In genomic region chr6:31862344-31863235, GRCh38 we compare ENCODE assay signal across 8 cellular contexts. TPM values are rescaled to one million over a fixed set of nuclear protein-coding genes. Genes with fewer than 3 reads are reported as not detected.
DNase-seq lines count a peak whose midpoint lies in the region; ATAC-seq, FAIRE-seq and TF ChIP-seq lines count a peak whose summit lies in the region.

TSS of gene NEU1 (minus strand) at chr6:31862821. CDS start at chr6:31862776, 45 bp downstream.

- no peak for TF ChIP-seq CTCF in astrocyte (IDR thresholded peaks at IDR 0.05; ENCODE audit: insufficient read depth, low read depth, low read length)
- TF ChIP-seq CTCF in uterus (IDR thresholded peaks at IDR 0.05): peak in 2 of 4 experiments; percentile 2 to 17

- peak within 1 kb of the TSS; percentile 95 for H3K4me2 ChIP-seq in astrocyte (ENCODE audit: low read length)

- peak within 1 kb of the TSS; percentile 87 for H3K9ac ChIP-seq in astrocyte (ENCODE audit: low read length)

- DNase-seq in NCI-H2029 (lab: John Stamatoyannopoulos, UW): peak; percentile 100
- peak; percentile 100 for DNase-seq in T-helper 22 cell (ENCODE audit: low read depth)
- DNase-seq in astrocyte (ENCODE audit: low read depth): peak; percentile 100
- peak; percentile 100 for DNase-seq in right cardiac atrium
- peak; percentile 100 for DNase-seq in pulmonary artery endothelial cell (ENCODE audit: low read depth, low spot score)
- peak; percentile 99 to 100 for DNase-seq in uterus

- H3K27me3 ChIP-seq in astrocyte (ENCODE audit: insufficient read depth, low read length) (no peaks in the 10 kb centered on the region), right cardiac atrium (ENCODE audit: control insufficient read depth, insufficient read depth) (no peaks in the 10 kb centered on the region), uterus (no peaks in the 10 kb centered on the region)

- H3K36me3 ChIP-seq in astrocyte (ENCODE audit: insufficient read depth, low read length) (peaks cover 4% of the 10 kb centered on the region), uterus (no peaks in the 10 kb centered on the region)

- intact Hi-C loops in right cardiac atrium (cut with DNase I): loop anchor here in 1 of 4 donors (10.0 kb wide), 1 partner anchor 178 kb away; the partner anchor contains the start of gene LY6G5C
- intact Hi-C loops in uterus (cut with DNase I; ENCODE audit: low total_unique reads): no loop called here

- peak within 1 kb of the TSS; percentile 84 for H3K4me3 ChIP-seq in astrocyte (ENCODE audit: insufficient read depth, low read depth, low read length)
- H3K4me3 ChIP-seq in right cardiac atrium (ENCODE audit: low read length): peak within 1 kb of the TSS; percentile 85
- peak within 1 kb of the TSS; percentile 67 to 90 for H3K4me3 ChIP-seq in uterus

- H3K27ac ChIP-seq in astrocyte (ENCODE audit: low read depth, low read length): peak within 1 kb of the TSS; percentile 81
- H3K27ac ChIP-seq in right cardiac atrium (ENCODE audit: low read length): peak within 1 kb of the TSS; percentile 86
- peak within 1 kb of the TSS; percentile 92 to 95 for H3K27ac ChIP-seq in uterus

- H3K36me3 Mint-ChIP-seq in astrocyte (ENCODE audit: low read depth, unreplicated experiment): peaks cover 11% of the 10 kb centered on the region

- peaks cover 13% of the 10 kb centered on the region for H3K79me2 ChIP-seq in astrocyte (ENCODE audit: insufficient read depth, low read length)

- no peaks in the 10 kb centered on the region for H3K27me3 Mint-ChIP-seq in astrocyte (ENCODE audit: low read depth, unreplicated experiment)

- peak; percentile 52 for FAIRE-seq in astrocyte (lab: Jason Lieb, UNC)

- H3K9me3 ChIP-seq in astrocyte (ENCODE audit: insufficient read depth, low read depth, low read length) (no peaks in the 10 kb centered on the region), right cardiac atrium (ENCODE audit: control insufficient read depth, low read length) (no peaks in the 10 kb centered on the region), uterus (no peaks in the 10 kb centered on the region)

- H3K4me3 Mint-ChIP-seq in astrocyte (ENCODE audit: unreplicated experiment): peak within 1 kb of the TSS; percentile 95

- ATAC-seq in GM18505 (IDR thresholded peaks at IDR 0.05; ENCODE audit: unreplicated experiment): peak; percentile 88
- ATAC-seq in HG02973 (IDR thresholded peaks at IDR 0.05; ENCODE audit: unreplicated experiment): peak; percentile 75
- peak; percentile 98 for ATAC-seq in right cardiac atrium

- peak within 1 kb of the TSS; percentile 95 for H3K27ac Mint-ChIP-seq in astrocyte (ENCODE audit: unreplicated experiment)

- H3K4me1 ChIP-seq in astrocyte (ENCODE audit: insufficient read depth, low read length): peaks cover 7% of the 10 kb centered on the region
- peaks cover 2% of the 10 kb centered on the region for H3K4me1 ChIP-seq in right cardiac atrium (ENCODE audit: control insufficient read depth, insufficient read depth, low read length)
- H3K4me1 ChIP-seq in uterus: peaks cover 0 to 4% of the 10 kb centered on the region in 2 donors

- H3K9me3 Mint-ChIP-seq in astrocyte (ENCODE audit: unreplicated experiment): no peaks in the 10 kb centered on the region

- under 1% methylated on average over 64 of the region's 64 CpGs for WGBS in right cardiac atrium

- TF ChIP-seq POLR2A in GM18505 (IDR thresholded peaks at IDR 0.05; ENCODE audit: borderline replicate concordance, extremely low read depth, insufficient read depth, insufficient read length) (peak; percentile 100), uterus (IDR thresholded peaks at IDR 0.05) (peak; percentile 97 to 98)

- H3K4me1 Mint-ChIP-seq in astrocyte (ENCODE audit: low read depth, unreplicated experiment): peaks cover 7% of the 10 kb centered on the region

- H4K20me1 ChIP-seq in astrocyte (ENCODE audit: insufficient read depth, low read length): peaks cover 10% of the 10 kb centered on the region

- peak within 1 kb of the TSS; percentile 90 for H2AFZ ChIP-seq in astrocyte (ENCODE audit: low read depth, low read length)

RNA-seq across cellular contexts. Expression of gene NEU1, which starts in this region (rescaled TPM):
- total RNA-seq in astrocyte: 45.0 and 47.3 TPM in 2 replicates
- 10 to 100 TPM; 18.5 to 28.2 (median 22.7) TPM for total RNA-seq in right cardiac atrium
- 26.0 TPM for polyA plus RNA-seq in right cardiac atrium
- 54.3 and 71.7 TPM in 2 replicates for total RNA-seq in pulmonary artery endothelial cell
- 10 to 100 TPM; 20.5 to 28.4 (median 23.4) TPM for total RNA-seq in uterus

Comparison
In these comparisons a context has a peak if more than half of its experiments do, and no peak if none do; other contexts are left out.
1. Peak in every context shown above with its lines: DNase-seq, ATAC-seq, H3K4me3 ChIP-seq and H3K27ac ChIP-seq.